In the genomic region with DNA sequence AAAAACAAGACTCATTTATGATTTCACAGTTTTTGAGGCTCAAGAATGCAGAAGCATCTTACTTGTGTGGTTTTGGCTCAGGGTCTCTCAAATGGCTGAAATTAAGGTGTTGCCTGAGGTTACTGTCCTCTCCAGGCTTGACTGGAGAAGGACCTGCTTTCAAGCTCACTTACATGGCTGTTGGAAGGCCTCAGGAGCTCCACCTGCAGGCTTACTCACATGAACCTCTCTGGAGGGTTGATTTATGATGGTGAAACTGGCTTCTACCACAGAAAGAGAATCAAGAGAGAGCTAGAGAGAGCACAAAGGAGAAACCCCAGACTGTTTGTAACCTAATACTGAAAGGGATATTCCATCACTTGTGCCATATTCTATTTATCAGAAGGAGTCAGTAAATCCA, we compare ENCODE assay signal across 8 cellular contexts. TPM values are rescaled to one million over a fixed set of nuclear protein-coding genes. Genes with fewer than 3 reads are reported as not detected.
A peak's percentile ranks its signal among the peaks of the same experiment; 100 is the strongest.
DNase-seq lines count a peak whose midpoint lies in the region; ATAC-seq lines count a peak whose summit lies in the region.

No MANE protein-coding gene starts in this region.

- H3K27me3 Mint-ChIP-seq in stimulated activated naive CD8-positive, alpha-beta T cell treated with anti-CD3 and anti-CD28 coated beads, Interleukin-15, amount 100 ng/mL, for 72 hours, result peaks cover 22% of the 10 kb centered on the region
- H3K27me3 Mint-ChIP-seq in naive thymus-derived CD4-positive, alpha-beta T cell, result peaks cover 23 to 48% (median 31%) of the 10 kb centered on the region in 5 donors

- DNase-seq in stimulated activated naive CD8-positive, alpha-beta T cell treated with anti-CD3 and anti-CD28 coated beads, Interleukin-15, amount 100 ng/mL, for 72 hours, result no peak
- no peak for DNase-seq in stimulated activated naive CD8-positive, alpha-beta T cell treated with anti-CD3 and anti-CD28 coated beads, Interleukin-15, Interleukin-2, amounts not matched to agents 100 U/mL and 50 U/mL, for 24 hours
- peak; percentile 67 for DNase-seq in amniotic epithelial cell (ENCODE audit: low read depth)
- DNase-seq in renal cortical epithelial cell (ENCODE audit: low read depth), result peak; percentile 74
- no peak for DNase-seq in naive thymus-derived CD4-positive, alpha-beta T cell
- DNase-seq in NCI-H2171 (lab: John Stamatoyannopoulos, UW), result no peak
- no peak for DNase-seq in C1 segment of cervical spinal cord (lab: John Stamatoyannopoulos, UW)

- H3K9me3 ChIP-seq in naive thymus-derived CD4-positive, alpha-beta T cell (ENCODE audit: control insufficient read depth in 2 of 3, low read length in 3 of 3), result no peaks in the 10 kb centered on the region

- no peak overlapping the region for H3K4me3 Mint-ChIP-seq in stimulated activated naive CD8-positive, alpha-beta T cell treated with anti-CD3 and anti-CD28 coated beads, Interleukin-15, amount 100 ng/mL, for 72 hours
- H3K4me3 Mint-ChIP-seq in naive thymus-derived CD4-positive, alpha-beta T cell, result no peak overlapping the region

- H3K4me1 ChIP-seq in naive thymus-derived CD4-positive, alpha-beta T cell (ENCODE audit: control insufficient read depth in 2 of 2, insufficient read depth in 2 of 2, low read length in 2 of 2), result no peaks in the 10 kb centered on the region

- H3K4me1 Mint-ChIP-seq in stimulated activated naive CD8-positive, alpha-beta T cell treated with anti-CD3 and anti-CD28 coated beads, Interleukin-15, amount 100 ng/mL, for 72 hours, result no peaks in the 10 kb centered on the region
- peaks cover 0 to 7% (median 3%) of the 10 kb centered on the region in 7 donors for H3K4me1 Mint-ChIP-seq in naive thymus-derived CD4-positive, alpha-beta T cell

- no peak overlapping the region for H3K4me3 ChIP-seq in naive thymus-derived CD4-positive, alpha-beta T cell (ENCODE audit: low read length)

- CTCF ChIA-PET in naive thymus-derived CD4-positive, alpha-beta T cell (lab: Charles Lee), result no interaction called here

- H3K36me3 Mint-ChIP-seq in naive thymus-derived CD4-positive, alpha-beta T cell, result no peaks in the 10 kb centered on the region

- H3K9me3 Mint-ChIP-seq in stimulated activated naive CD8-positive, alpha-beta T cell treated with anti-CD3 and anti-CD28 coated beads, Interleukin-15, amount 100 ng/mL, for 72 hours, result no peaks in the 10 kb centered on the region
- peaks cover 0 to 1% (median 0%) of the 10 kb centered on the region in 11 donors for H3K9me3 Mint-ChIP-seq in naive thymus-derived CD4-positive, alpha-beta T cell

- no peak overlapping the region for H3K27ac Mint-ChIP-seq in stimulated activated naive CD8-positive, alpha-beta T cell treated with anti-CD3 and anti-CD28 coated beads, Interleukin-15, amount 100 ng/mL, for 72 hours
- H3K27ac Mint-ChIP-seq in naive thymus-derived CD4-positive, alpha-beta T cell, result no peak overlapping the region

- no peaks in the 10 kb centered on the region for H3K36me3 ChIP-seq in naive thymus-derived CD4-positive, alpha-beta T cell (ENCODE audit: control insufficient read depth in 2 of 3, insufficient read depth in 3 of 3, low read length in 3 of 3)

- POLR2A ChIA-PET in naive thymus-derived CD4-positive, alpha-beta T cell (lab: Charles Lee), result no interaction called here

- intact Hi-C loops in naive thymus-derived CD4-positive, alpha-beta T cell (cut with micrococcal nuclease), result loop anchor here (1.0 to 5.0 kb wide), 2 partner anchors 448 to 449 kb away; no protein-coding TSS in a partner anchor

- ATAC-seq in stimulated activated naive CD8-positive, alpha-beta T cell treated with anti-CD3 and anti-CD28 coated beads, Interleukin-15, amount 100 ng/mL, for 72 hours, result peak; percentile 37
- no peak for ATAC-seq in stimulated activated naive CD8-positive, alpha-beta T cell treated with anti-CD3 and anti-CD28 coated beads, Interleukin-15, Interleukin-2, amounts not matched to agents 100 U/mL and 50 U/mL, for 24 hours
- ATAC-seq in HG03565 (IDR thresholded peaks at IDR 0.05; ENCODE audit: unreplicated experiment), result peak; percentile 83
- ATAC-seq in naive thymus-derived CD4-positive, alpha-beta T cell, result no peak

- no peak overlapping the region for H3K27ac ChIP-seq in naive thymus-derived CD4-positive, alpha-beta T cell (ENCODE audit: low read depth, low read length)

- no peaks in the 10 kb centered on the region for H3K27me3 ChIP-seq in naive thymus-derived CD4-positive, alpha-beta T cell (ENCODE audit: control insufficient read depth in 2 of 2, insufficient read depth in 2 of 2, low read length in 2 of 2)

RNA-seq across cellular contexts. Expression of a gene that starts 6.2 kb away (rescaled TPM):
- 0.25 TPM in 1 of 2 replicates, not detected in the other for total RNA-seq in renal cortical epithelial cell
- total RNA-seq in naive thymus-derived CD4-positive, alpha-beta T cell, result not detected
- not detected for polyA plus RNA-seq in naive thymus-derived CD4-positive, alpha-beta T cell

Comparison
In these comparisons a context has a peak if more than half of its experiments do, and no peak if none do; other contexts are left out.
1. ATAC-seq: peak in stimulated activated naive CD8-positive, alpha-beta T cell treated with anti-CD3 and anti-CD28 coated beads, Interleukin-15, amount 100 ng/mL, for 72 hours (single experiment) and HG03565 (single experiment); none in stimulated activated naive CD8-positive, alpha-beta T cell treated with anti-CD3 and anti-CD28 coated beads, Interleukin-15, Interleukin-2, amounts not matched to agents 100 U/mL and 50 U/mL, for 24 hours (single experiment) and naive thymus-derived CD4-positive, alpha-beta T cell (single experiment).
2. DNase-seq: peak in amniotic epithelial cell (single experiment) and renal cortical epithelial cell (single experiment); none in stimulated activated naive CD8-positive, alpha-beta T cell treated with anti-CD3 and anti-CD28 coated beads, Interleukin-15, amount 100 ng/mL, for 72 hours (0 of 2), stimulated activated naive CD8-positive, alpha-beta T cell treated with anti-CD3 and anti-CD28 coated beads, Interleukin-15, Interleukin-2, amounts not matched to agents 100 U/mL and 50 U/mL, for 24 hours (single experiment), naive thymus-derived CD4-positive, alpha-beta T cell (0 of 9), NCI-H2171 (single experiment) and C1 segment of cervical spinal cord (0 of 14).